16 cellular contexts compared by ENCODE assay signal in the genomic region with DNA sequence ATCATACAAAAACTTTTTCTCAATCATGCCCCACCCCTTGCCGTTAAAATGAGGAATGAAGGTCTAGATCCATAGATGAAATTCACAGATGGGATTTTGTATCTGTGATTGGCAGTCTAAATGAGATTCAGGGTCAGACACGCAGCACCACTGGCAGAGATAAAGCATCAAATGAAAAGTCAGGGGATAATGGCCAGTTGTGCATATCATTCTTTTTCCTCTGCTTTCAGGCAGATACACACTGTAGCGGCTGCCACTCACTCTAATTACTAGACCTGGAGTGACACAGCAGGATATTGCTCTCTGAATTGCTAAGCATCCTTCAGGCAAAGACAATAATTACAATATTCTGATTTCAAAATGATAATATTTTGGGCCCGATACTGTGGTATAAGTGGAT.
DNase-seq lines count a peak whose midpoint lies in the region; ATAC-seq and TF ChIP-seq lines count a peak whose summit lies in the region.
"Had no signal": no experiment of that assay in that cellular context is flagged by ENCODE, and none has a peak within 500 bp of the region (broad histone marks: within the 10 kb centered on the region; RNA-seq: fewer than 3 reads in every experiment).

No MANE protein-coding gene starts in this region.

- CTCF ChIA-PET in mammary epithelial cell (lab: Charles Lee; ENCODE audit: low non-redundant PET) = no interaction called here

- no peaks in the 10 kb centered on the region for H3K27me3 ChIP-seq in mammary epithelial cell (ENCODE audit: insufficient read depth, low read length)
- H3K27me3 ChIP-seq: BLaER1 had no signal

- no peaks in the 10 kb centered on the region for H3K36me3 ChIP-seq in mammary epithelial cell (ENCODE audit: insufficient read depth, low read length)
- H3K36me3 ChIP-seq: BLaER1 had no signal

- intact Hi-C loops in left colon (cut with DNase I, micrococcal nuclease) = no loop called here
- intact Hi-C loops in mammary epithelial cell (cut with micrococcal nuclease) = no loop called here

- BruUV-seq in mammary epithelial cell (replicated peaks; lab: Mats Ljungman, UMichigan) = no TSS peak

- no peak for TF ChIP-seq CTCF in mammary epithelial cell (conservative IDR thresholded peaks at IDR 0.05 in 1 of 2, IDR thresholded peaks at IDR 0.05 in 1 of 2; ENCODE audit: extremely low read depth in 1 of 2, insufficient read depth in 1 of 2, low read depth in 1 of 2, low read length in 2 of 2)

- H3K9me3 ChIP-seq in mammary epithelial cell (replicated peaks; ENCODE audit: insufficient read depth, low read length) = no peaks in the 10 kb centered on the region
- H3K9me3 ChIP-seq: BLaER1 had no signal

- no peak overlapping the region for H3K4me2 ChIP-seq in mammary epithelial cell (ENCODE audit: insufficient read depth, low read depth, low read length)
- H3K4me2 ChIP-seq: BLaER1 had no signal

- 96% methylated on average over 4 of the region's 4 CpGs for WGBS in mammary epithelial cell (ENCODE audit: low coverage, missing lambda C conversion rate)

- DNase-seq in NCI-H748 (lab: John Stamatoyannopoulos, UW; ENCODE audit: unreplicated experiment) = peak; percentile 29
- no peak for DNase-seq in NCI-H748 treated with DMSO at 0.1 percent for 48 hours (lab: John Stamatoyannopoulos, UW)
- peak; percentile 50 for DNase-seq in NCI-H1417 treated with DMSO at 0.1 percent for 48 hours (lab: John Stamatoyannopoulos, UW)
- peak; percentile 51 for DNase-seq in NCI-H2227 treated with DMSO at 0.1 percent for 48 hours (lab: John Stamatoyannopoulos, UW)
- DNase-seq in left colon = no peak
- DNase-seq in mammary epithelial cell = no peak
- no peak for DNase-seq in stimulated activated CD8-positive, alpha-beta memory T cell treated with anti-CD3 and anti-CD28 coated beads, Interleukin-4, amount 100 ng/mL, for 48 hours
- DNase-seq: 8988T; AML-193; CD8-positive, alpha-beta memory T cell; DMS53; GF-D8; GOT3; H9 had no signal

- H3K4me3 ChIP-seq in mammary epithelial cell (replicated peaks in 1 of 3; ENCODE audit: insufficient read depth in 1 of 3, low read depth in 2 of 3, low read length in 3 of 3) = no peak overlapping the region
- H3K4me3 ChIP-seq: BLaER1 had no signal

- H4K20me1 ChIP-seq in mammary epithelial cell (ENCODE audit: insufficient read depth, low read length) = no peaks in the 10 kb centered on the region
- H4K20me1 ChIP-seq: BLaER1 had no signal

- H3K79me2 ChIP-seq in mammary epithelial cell (ENCODE audit: insufficient read depth, low read length) = no peaks in the 10 kb centered on the region

- H2AFZ ChIP-seq in mammary epithelial cell (ENCODE audit: low read depth, low read length) = no peak overlapping the region

- dilution Hi-C loops in mammary epithelial cell (cut with HindIII; ENCODE audit: low sequenced_read_pairs) = no loop called here

- in situ Hi-C loops in mammary epithelial cell (cut with MboI; ENCODE audit: low sequenced_read_pairs in 2 of 2) = no loop called here

- no peaks in the 10 kb centered on the region for H3K4me1 ChIP-seq in mammary epithelial cell (ENCODE audit: insufficient read depth, low read length)
- H3K4me1 ChIP-seq: BLaER1 had no signal

- no peak overlapping the region for H3K9ac ChIP-seq in mammary epithelial cell (ENCODE audit: insufficient read depth, low read length)
- H3K9ac ChIP-seq: BLaER1 had no signal

- H3K27ac ChIP-seq in mammary epithelial cell (ENCODE audit: insufficient read depth, low read depth, low read length) = no peak overlapping the region
- H3K27ac ChIP-seq: BLaER1 had no signal

- peak; percentile 34 for ATAC-seq in left colon
- no peak for ATAC-seq in HG03095 (IDR thresholded peaks at IDR 0.05; ENCODE audit: unreplicated experiment)

Comparison
In these comparisons a context has a peak if more than half of its experiments do, and no peak if none do; other contexts are left out.
1. DNase-seq: peak in NCI-H748 (single experiment), NCI-H1417 treated with DMSO at 0.1 percent for 48 hours (single experiment) and NCI-H2227 treated with DMSO at 0.1 percent for 48 hours (single experiment); none in NCI-H748 treated with DMSO at 0.1 percent for 48 hours (single experiment), left colon (0 of 2), mammary epithelial cell (single experiment) and stimulated activated CD8-positive, alpha-beta memory T cell treated with anti-CD3 and anti-CD28 coated beads, Interleukin-4, amount 100 ng/mL, for 48 hours (single experiment).